In genomic region chr6:131451330-131452195, GRCh38 we compare ENCODE assay signal across 13 cellular contexts.
DNase-seq lines count a peak whose midpoint lies in the region; ATAC-seq and TF ChIP-seq lines count a peak whose summit lies in the region.
"Had no signal": no experiment of that assay in that cellular context is flagged by ENCODE, and none has a peak within 500 bp of the region (broad histone marks: within the 10 kb centered on the region; RNA-seq: fewer than 3 reads in every experiment).

No MANE protein-coding gene starts in this region.

- H3K4me3 Mint-ChIP-seq in activated naive CD8-positive, alpha-beta T cell treated with anti-CD3 and anti-CD28 coated beads, Interleukin-2, amount 50 U/mL, for 24 hours: peak overlapping the region; percentile 0
- H3K4me3 Mint-ChIP-seq in stimulated activated naive CD8-positive, alpha-beta T cell treated with anti-CD3 and anti-CD28 coated beads, Interleukin-15, Interleukin-2, amounts not matched to agents 100 ng/mL and 50 ng/mL, for 24 hours: peak overlapping the region; percentile 4
- H3K4me3 Mint-ChIP-seq in chondrocyte (ENCODE audit: unreplicated experiment): no peak overlapping the region

- no peaks in the 10 kb centered on the region for H3K36me3 Mint-ChIP-seq in activated naive CD8-positive, alpha-beta T cell treated with anti-CD3 and anti-CD28 coated beads, Interleukin-2, amount 50 U/mL, for 24 hours (ENCODE audit: low read depth)
- no peaks in the 10 kb centered on the region for H3K36me3 Mint-ChIP-seq in stimulated activated naive CD8-positive, alpha-beta T cell treated with anti-CD3 and anti-CD28 coated beads, Interleukin-15, Interleukin-2, amounts not matched to agents 100 ng/mL and 50 ng/mL, for 24 hours (ENCODE audit: low read depth)
- no peaks in the 10 kb centered on the region for H3K36me3 Mint-ChIP-seq in chondrocyte (ENCODE audit: low read depth)

- peak; percentile 10 for DNase-seq in stimulated activated CD4-positive, alpha-beta T cell treated with anti-CD3 and anti-CD28 coated beads, Interleukin-15, amount 100 ng/mL, for 24 hours
- DNase-seq in stimulated activated CD4-positive, alpha-beta T cell treated with anti-CD3 and anti-CD28 coated beads, Interleukin-2, amount 100 ng/mL, for 24 hours: no peak
- peak; percentile 84 to 98 for DNase-seq in NCI-H524 (lab: John Stamatoyannopoulos, UW)
- no peak for DNase-seq in activated naive CD8-positive, alpha-beta T cell treated with anti-CD3 and anti-CD28 coated beads, Interleukin-2, amount 50 U/mL, for 24 hours
- no peak for DNase-seq in chondrocyte (ENCODE audit: low spot score)
- DNase-seq: BE2C, brain microvascular endothelial cell, left lung, NCI-H187 treated with DMSO at 0.1 percent for 48 hours, Peyer's patch, SK-N-SH had no signal

- H3K27me3 Mint-ChIP-seq in activated naive CD8-positive, alpha-beta T cell treated with anti-CD3 and anti-CD28 coated beads, Interleukin-2, amount 50 U/mL, for 24 hours: no peaks in the 10 kb centered on the region
- H3K27me3 Mint-ChIP-seq in stimulated activated naive CD8-positive, alpha-beta T cell treated with anti-CD3 and anti-CD28 coated beads, Interleukin-15, Interleukin-2, amounts not matched to agents 100 ng/mL and 50 ng/mL, for 24 hours: no peaks in the 10 kb centered on the region
- H3K27me3 Mint-ChIP-seq in chondrocyte (ENCODE audit: low read depth): no peaks in the 10 kb centered on the region

- ATAC-seq in activated naive CD8-positive, alpha-beta T cell treated with anti-CD3 and anti-CD28 coated beads, Interleukin-2, amount 50 U/mL, for 24 hours: peak; percentile 93
- ATAC-seq in GM18517 (IDR thresholded peaks at IDR 0.05; ENCODE audit: unreplicated experiment): no peak
- ATAC-seq: left lung had no signal

- peaks cover 35% of the 10 kb centered on the region for H3K4me1 Mint-ChIP-seq in activated naive CD8-positive, alpha-beta T cell treated with anti-CD3 and anti-CD28 coated beads, Interleukin-2, amount 50 U/mL, for 24 hours
- H3K4me1 Mint-ChIP-seq in stimulated activated naive CD8-positive, alpha-beta T cell treated with anti-CD3 and anti-CD28 coated beads, Interleukin-15, Interleukin-2, amounts not matched to agents 100 ng/mL and 50 ng/mL, for 24 hours (ENCODE audit: low read depth): peaks cover 30% of the 10 kb centered on the region
- no peaks in the 10 kb centered on the region for H3K4me1 Mint-ChIP-seq in chondrocyte (ENCODE audit: low read depth)

- peaks cover 5% of the 10 kb centered on the region for H3K9me3 Mint-ChIP-seq in activated naive CD8-positive, alpha-beta T cell treated with anti-CD3 and anti-CD28 coated beads, Interleukin-2, amount 50 U/mL, for 24 hours
- no peaks in the 10 kb centered on the region for H3K9me3 Mint-ChIP-seq in stimulated activated naive CD8-positive, alpha-beta T cell treated with anti-CD3 and anti-CD28 coated beads, Interleukin-15, Interleukin-2, amounts not matched to agents 100 ng/mL and 50 ng/mL, for 24 hours
- no peaks in the 10 kb centered on the region for H3K9me3 Mint-ChIP-seq in chondrocyte (ENCODE audit: low read depth)

- TF ChIP-seq CTCF in chondrocyte (IDR thresholded peaks at IDR 0.05): no peak

- peak overlapping the region; percentile 77 for H3K27ac Mint-ChIP-seq in activated naive CD8-positive, alpha-beta T cell treated with anti-CD3 and anti-CD28 coated beads, Interleukin-2, amount 50 U/mL, for 24 hours
- peak overlapping the region; percentile 76 for H3K27ac Mint-ChIP-seq in stimulated activated naive CD8-positive, alpha-beta T cell treated with anti-CD3 and anti-CD28 coated beads, Interleukin-15, Interleukin-2, amounts not matched to agents 100 ng/mL and 50 ng/mL, for 24 hours
- no peak overlapping the region for H3K27ac Mint-ChIP-seq in chondrocyte (ENCODE audit: unreplicated experiment)

Comparison
In these comparisons a context has a peak if more than half of its experiments do, and no peak if none do; other contexts are left out.
1. DNase-seq: peak in stimulated activated CD4-positive, alpha-beta T cell treated with anti-CD3 and anti-CD28 coated beads, Interleukin-15, amount 100 ng/mL, for 24 hours (single experiment) and NCI-H524 (2 of 2); none in stimulated activated CD4-positive, alpha-beta T cell treated with anti-CD3 and anti-CD28 coated beads, Interleukin-2, amount 100 ng/mL, for 24 hours (0 of 2), activated naive CD8-positive, alpha-beta T cell treated with anti-CD3 and anti-CD28 coated beads, Interleukin-2, amount 50 U/mL, for 24 hours (single experiment) and chondrocyte (single experiment).